Comparison of ENCODE assay signal across 1 cellular context in genomic region chr1:27017206-27017605, GRCh38.
A peak's percentile ranks its signal among the peaks of the same experiment; 100 is the strongest.
TF ChIP-seq lines count a peak whose summit lies in the region.

No MANE protein-coding gene starts in this region.

TF ChIP-seq in K562, 482 proteins besides CTCF, POLR2A, EP300 and RAD21:
- TF ChIP-seq CBFA2T3 (IDR thresholded peaks at IDR 0.05) = peak; percentile 59; the same call in 1 of the 2 replicates
- TF ChIP-seq SIRT6 (IDR thresholded peaks at IDR 0.05; ENCODE audit: low read depth, low read length) = no peak
- no peak for TF ChIP-seq KDM1A (IDR thresholded peaks at IDR 0.05)
- peak; percentile 73 for TF ChIP-seq ARID1B (IDR thresholded peaks at IDR 0.05)
- TF ChIP-seq CTBP1 (IDR thresholded peaks at IDR 0.05; ENCODE audit: borderline replicate concordance) = peak; percentile 44; the same call in 1 of the 2 replicates
- peak; percentile 46; the same call in 1 of the 2 replicates for TF ChIP-seq LEF1 (IDR thresholded peaks at IDR 0.05)
- TF ChIP-seq JUND (IDR thresholded peaks at IDR 0.05; ENCODE audit: borderline replicate concordance, low read depth, low read length) = no peak
- TF ChIP-seq JUND (tag; IDR thresholded peaks at IDR 0.05; ENCODE audit: borderline replicate concordance, low read depth, low read length) = 0 out of 3 replicates have a peak, but pooled peaks have one; percentile 10
- TF ChIP-seq FOXO4 (CRISPR knock-in tag; IDR thresholded peaks at IDR 0.05) = no peak
- peak; percentile 64 for TF ChIP-seq SMARCA4 (IDR thresholded peaks at IDR 0.05)
- TF ChIP-seq ZNF175 (CRISPR knock-in tag; IDR thresholded peaks at IDR 0.05; ENCODE audit: low read depth) = no peak
- TF ChIP-seq MXD1 (CRISPR knock-in tag; IDR thresholded peaks at IDR 0.05; ENCODE audit: borderline replicate concordance, poor library complexity, severe bottlenecking) = no peak
- no peak for TF ChIP-seq POLR2AphosphoS5 (IDR thresholded peaks at IDR 0.05; ENCODE audit: control insufficient read depth, insufficient read depth, low read depth, low read length)
- 0 out of 2 replicates have a peak, but pooled peaks have one; percentile 8 for TF ChIP-seq TEAD4 (IDR thresholded peaks at IDR 0.05; ENCODE audit: low read length)
- TF ChIP-seq TEAD4 (CRISPR knock-in tag; IDR thresholded peaks at IDR 0.05; ENCODE audit: borderline replicate concordance) = no peak
- 0 out of 2 replicates have a peak, but pooled peaks have one; percentile 34 for TF ChIP-seq ATF7 (IDR thresholded peaks at IDR 0.05)
- no peak for TF ChIP-seq FOXJ3 (CRISPR knock-in tag; IDR thresholded peaks at IDR 0.05)
- 0 out of 2 replicates have a peak, but pooled peaks have one; percentile 12 for TF ChIP-seq ADNP (tag; IDR thresholded peaks at IDR 0.05)
- TF ChIP-seq TAL1 (IDR thresholded peaks at IDR 0.05) = peak; percentile 53
- TF ChIP-seq HDAC1 (IDR thresholded peaks at IDR 0.05) = 0 out of 4 replicates have a peak, but pooled peaks of 1 of the 2 experiments have one; percentile 14
- peak; percentile 44 for TF ChIP-seq L3MBTL2 (IDR thresholded peaks at IDR 0.05)
- TF ChIP-seq SMARCE1 (IDR thresholded peaks at IDR 0.05) = peak; percentile 47; the same call in 1 of the 2 replicates
- TF ChIP-seq PATZ1 (CRISPR knock-in tag; IDR thresholded peaks at IDR 0.05; ENCODE audit: borderline replicate concordance) = no peak
- 0 out of 2 replicates have a peak, but pooled peaks have one; percentile 2 for TF ChIP-seq E2F1 (CRISPR knock-in tag; IDR thresholded peaks at IDR 0.05)
- TF ChIP-seq AFF1 (IDR thresholded peaks at IDR 0.05; ENCODE audit: low read depth in 1 of 2, partially characterized antibody in 2 of 2) = peak in 1 of 2 experiments; percentile 19
- TF ChIP-seq ZNF347 (CRISPR knock-in tag; IDR thresholded peaks at IDR 0.05; ENCODE audit: low read depth) = no peak
- no peak; the same call in 1 of the 2 replicates for TF ChIP-seq HDGF (IDR thresholded peaks at IDR 0.05)
- TF ChIP-seq DPF2 (IDR thresholded peaks at IDR 0.05) = peak; percentile 39; the same call in 1 of the 2 replicates
- 0 out of 2 replicates have a peak, but pooled peaks have one; percentile 30 for TF ChIP-seq NFIC (IDR thresholded peaks at IDR 0.05)
- TF ChIP-seq TCF7L2 (IDR thresholded peaks at IDR 0.05; ENCODE audit: low read depth, low read length) = no peak
- TF ChIP-seq NBN (IDR thresholded peaks at IDR 0.05; ENCODE audit: low read depth) = no peak
- no peak for TF ChIP-seq PBX2 (CRISPR knock-in tag; IDR thresholded peaks at IDR 0.05; ENCODE audit: low read depth)
- TF ChIP-seq PBX2 (tag; conservative IDR thresholded peaks at IDR 0.05; ENCODE audit: low read depth) = no peak
- TF ChIP-seq ZEB2 (IDR thresholded peaks at IDR 0.05) = peak; percentile 17; the same call in 1 of the 2 replicates
- TF ChIP-seq PKNOX1 (IDR thresholded peaks at IDR 0.05) = 0 out of 2 replicates have a peak, but pooled peaks have one; percentile 7
- TF ChIP-seq MTA2 (IDR thresholded peaks at IDR 0.05; ENCODE audit: low read depth) = peak; percentile 35; the same call in 1 of the 2 replicates
- TF ChIP-seq TCF3 (CRISPR knock-in tag; IDR thresholded peaks at IDR 0.05) = peak; percentile 60
